12 cellular contexts compared by ENCODE assay signal in the genomic region with DNA sequence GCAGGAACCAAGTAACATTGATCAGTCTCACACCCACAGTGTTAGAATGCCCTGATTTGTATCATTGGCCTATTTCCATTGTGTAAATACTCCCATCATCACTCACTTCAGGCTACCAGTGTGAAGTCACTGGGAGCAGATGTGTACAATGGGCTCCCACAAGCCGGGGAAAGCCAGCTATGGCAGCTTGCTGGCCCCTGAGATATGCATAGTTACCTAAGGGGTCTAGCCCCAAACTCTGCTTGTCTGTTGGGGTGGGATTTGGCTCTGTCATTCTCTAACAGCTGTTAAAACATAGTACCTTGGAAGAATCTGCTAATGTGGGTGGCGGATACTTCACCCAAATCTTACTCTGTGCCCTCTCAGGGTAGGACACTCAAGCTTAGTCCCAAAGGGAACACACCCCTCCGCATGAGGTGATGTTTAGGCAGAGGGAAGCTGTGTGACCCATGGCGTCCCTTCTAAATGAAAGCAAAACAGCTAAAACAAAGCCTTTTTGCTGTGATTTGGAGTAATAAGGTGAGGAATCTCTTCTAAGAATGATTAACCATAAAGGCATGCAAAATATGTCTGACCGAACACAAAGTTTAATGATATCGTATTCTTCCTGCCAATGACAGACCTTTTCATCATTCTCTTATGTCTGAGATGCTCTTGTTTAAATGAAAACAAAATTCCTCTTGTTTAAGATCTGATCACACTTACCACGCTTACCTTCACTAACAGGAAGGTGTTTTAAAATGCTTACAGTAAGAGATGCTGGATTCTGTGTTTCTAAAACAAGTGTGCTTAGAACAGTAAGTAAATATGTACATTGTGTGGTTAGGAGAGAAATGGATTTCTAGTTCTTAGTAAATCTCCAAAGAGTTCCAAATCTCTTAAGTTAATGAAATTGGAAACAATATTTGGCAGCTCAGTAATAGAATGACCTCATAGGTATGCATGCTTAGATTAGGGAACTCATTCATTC. TPM values are rescaled to one million over a fixed set of nuclear protein-coding genes. Genes with fewer than 3 reads are reported as not detected.
A peak's percentile ranks its signal among the peaks of the same experiment; 100 is the strongest.
DNase-seq lines count a peak whose midpoint lies in the region; ATAC-seq lines count a peak whose summit lies in the region.
"Had no signal": no experiment of that assay in that cellular context is flagged by ENCODE, and none has a peak within 500 bp of the region (broad histone marks: within the 10 kb centered on the region; RNA-seq: fewer than 3 reads in every experiment).

No MANE protein-coding gene starts in this region.

- H3K4me1 ChIP-seq in mesodermal cell (ENCODE audit: control insufficient read depth, insufficient read depth, low read length, poor library complexity, severe bottlenecking), result peaks cover 20% of the 10 kb centered on the region

- DNase-seq in AG08396 (ENCODE audit: low spot score) (peak; percentile 60), LHCN-M2 (ENCODE audit: low read depth) (peak; percentile 77), dermis blood vessel endothelial cell (peak; percentile 84), NCI-H345 treated with DMSO at 0.1 percent for 48 hours (lab: John Stamatoyannopoulos, UW; ENCODE audit: unreplicated experiment) (no peak)
- no peak for DNase-seq in activated CD8-positive, alpha-beta memory T cell treated with anti-CD3 and anti-CD28 coated beads, Interleukin-2, amount 50 U/mL, for 4 hours
- DNase-seq: effector memory CD8-positive, alpha-beta T cell; MM.1S; naive thymus-derived CD8-positive, alpha-beta T cell had no signal

- H3K9me3 ChIP-seq in mesodermal cell (ENCODE audit: control insufficient read depth, low read length), result no peaks in the 10 kb centered on the region

- H3K27ac ChIP-seq in mesodermal cell (ENCODE audit: low read depth, low read length, severe bottlenecking), result peak overlapping the region; percentile 80

- ATAC-seq in GM19023 (IDR thresholded peaks at IDR 0.05; ENCODE audit: unreplicated experiment), result no peak
- ATAC-seq in GM21529 (IDR thresholded peaks at IDR 0.05; ENCODE audit: unreplicated experiment), result no peak
- ATAC-seq: effector memory CD8-positive, alpha-beta T cell; naive thymus-derived CD8-positive, alpha-beta T cell; Right ventricle myocardium inferior had no signal

- WGBS in mesodermal cell (ENCODE audit: insufficient coverage in 2 of 2), 2 experiments, result 82 to 85% methylated on average over 3 of the region's 7 CpGs

- H3K36me3 ChIP-seq in mesodermal cell (ENCODE audit: control insufficient read depth, insufficient read depth, low read length), result no peaks in the 10 kb centered on the region

- no peak overlapping the region for H3K4me3 ChIP-seq in mesodermal cell (ENCODE audit: extremely low read depth, insufficient read depth, low read length, poor library complexity, severe bottlenecking)

RNA-seq across cellular contexts. Expression of a gene that starts 46.0 kb away (rescaled TPM):
- 43.1 and 44.6 TPM in 2 replicates for total RNA-seq in LHCN-M2 (2014; rRNA removed)
- polyA plus RNA-seq in LHCN-M2 (2012), result 58.3 TPM
- total RNA-seq in dermis blood vessel endothelial cell, result 61.5 and 135 TPM in 2 replicates
- polyA plus RNA-seq in mesodermal cell (2013, experiment 1 of 2), result 26.3 TPM
- polyA plus RNA-seq in mesodermal cell (2013, experiment 2 of 2), result 26.1 TPM
- polyA plus RNA-seq: naive thymus-derived CD8-positive, alpha-beta T cell had no signal

RNA-seq across cellular contexts. Expression of a gene that starts 51.7 kb away (rescaled TPM):
- total RNA-seq in LHCN-M2 (2014; rRNA removed), result 8.5 and 13.6 TPM in 2 replicates
- 13.2 TPM for polyA plus RNA-seq in LHCN-M2 (2012)
- 8.6 and 10.0 TPM in 2 replicates for total RNA-seq in dermis blood vessel endothelial cell
- polyA plus RNA-seq in mesodermal cell (2013, experiment 1 of 2), result 0.22 TPM
- not detected for polyA plus RNA-seq in mesodermal cell (2013, experiment 2 of 2)

Comparison
In these comparisons a context has a peak if more than half of its experiments do, and no peak if none do; other contexts are left out.
1. DNase-seq: peak in AG08396 (single experiment), LHCN-M2 (single experiment) and dermis blood vessel endothelial cell (single experiment); none in activated CD8-positive, alpha-beta memory T cell treated with anti-CD3 and anti-CD28 coated beads, Interleukin-2, amount 50 U/mL, for 4 hours (single experiment) and NCI-H345 treated with DMSO at 0.1 percent for 48 hours (single experiment).